In genomic region chr7:38798552-38799267, GRCh38 we compare ENCODE assay signal across 30 cellular contexts.
"Had no signal": no experiment of that assay in that cellular context is flagged by ENCODE, and none has a peak within 500 bp of the region (broad histone marks: within the 10 kb centered on the region; RNA-seq: fewer than 3 reads in every experiment).

No MANE protein-coding gene starts in this region.

- H3K27ac ChIP-seq: breast epithelium, esophagus muscularis mucosa, foreskin keratinocyte, heart left ventricle, left lung, lower lobe of right lung, pancreas, prostate gland, skin epidermis, testis, transverse colon, WERI-Rb-1 had no signal

- H3K4me1 ChIP-seq: breast epithelium, esophagus muscularis mucosa, foreskin keratinocyte, heart left ventricle, left lung, lower lobe of right lung, pancreas, prostate gland, testis, transverse colon had no signal

- ATAC-seq: activated CD8-positive, alpha-beta T cell treated with anti-CD3 and anti-CD28 coated beads for 36 hours; activated T-cell treated with anti-CD3 and anti-CD28 coated beads, Interleukin-2, amount 50 U/mL, for 4 hours; foreskin keratinocyte; heart left ventricle; left lung; lower lobe of right lung; pancreas; sciatic nerve; stimulated activated naive CD8-positive, alpha-beta T cell treated with anti-CD3 and anti-CD28 coated beads, Interleukin-15, Interleukin-2, amounts not matched to agents 100 U/mL and 50 U/mL, for 24 hours had no signal

- H3K9me3 Mint-ChIP-seq: activated CD4-positive, alpha-beta T cell treated with anti-CD3 and anti-CD28 coated beads, Interleukin-2, amount 10 ng/mL, durations not matched to agents 24 days and 14 days; activated CD8-positive, alpha-beta T cell treated with anti-CD3 and anti-CD28 coated beads for 36 hours; activated naive CD4-positive, alpha-beta T cell treated with anti-CD3 and anti-CD28 coated beads, Interleukin-2, amount 50 U/mL, for 24 hours; activated T-cell treated with anti-CD3 and anti-CD28 coated beads, Interleukin-2, amount 50 U/mL, for 4 hours; activated T-helper 2 cell treated with anti-CD3 and anti-CD28 coated beads, Interferon-gamma antibody, Interleukin-2, Interleukin-4, amounts not matched to agents 10 μg/mL and 5 μg/mL and 100 μg/mL, durations not matched to agents 14 hours and 24 hours and 36 hours; immature natural killer cell; naive B cell; nephron progenitor cell; T-helper 1 cell treated with Interleukin-12 subunit alpha and Interleukin-12 subunit beta and Interleukin-4 antibody, amounts not matched to agents 30 μg/mL and 1 μg/mL, for 36 hours had no signal

- H3K36me3 Mint-ChIP-seq: activated naive CD4-positive, alpha-beta T cell treated with anti-CD3 and anti-CD28 coated beads, Interleukin-2, amount 50 U/mL, for 24 hours had no signal

- H3K27ac Mint-ChIP-seq: activated CD4-positive, alpha-beta T cell treated with anti-CD3 and anti-CD28 coated beads, Interleukin-2, amount 10 ng/mL, durations not matched to agents 24 days and 14 days; activated CD8-positive, alpha-beta T cell treated with anti-CD3 and anti-CD28 coated beads for 36 hours; activated naive CD4-positive, alpha-beta T cell treated with anti-CD3 and anti-CD28 coated beads, Interleukin-2, amount 50 U/mL, for 24 hours; activated T-helper 2 cell treated with anti-CD3 and anti-CD28 coated beads, Interferon-gamma antibody, Interleukin-2, Interleukin-4, amounts not matched to agents 10 μg/mL and 5 μg/mL and 100 μg/mL, durations not matched to agents 14 hours and 24 hours and 36 hours; T-helper 1 cell treated with Interleukin-12 subunit alpha and Interleukin-12 subunit beta and Interleukin-4 antibody, amounts not matched to agents 30 μg/mL and 1 μg/mL, for 36 hours had no signal

- H3K27me3 Mint-ChIP-seq: activated CD4-positive, alpha-beta T cell treated with anti-CD3 and anti-CD28 coated beads, Interleukin-2, amount 10 ng/mL, durations not matched to agents 24 days and 14 days; activated CD8-positive, alpha-beta T cell treated with anti-CD3 and anti-CD28 coated beads for 36 hours; activated naive CD4-positive, alpha-beta T cell treated with anti-CD3 and anti-CD28 coated beads, Interleukin-2, amount 50 U/mL, for 24 hours; naive B cell had no signal

- H3K4me3 Mint-ChIP-seq: activated CD4-positive, alpha-beta T cell treated with anti-CD3 and anti-CD28 coated beads, Interleukin-2, amount 10 ng/mL, durations not matched to agents 24 days and 14 days; activated CD8-positive, alpha-beta T cell treated with anti-CD3 and anti-CD28 coated beads for 36 hours; activated naive CD4-positive, alpha-beta T cell treated with anti-CD3 and anti-CD28 coated beads, Interleukin-2, amount 50 U/mL, for 24 hours; activated T-cell treated with anti-CD3 and anti-CD28 coated beads, Interleukin-2, amount 50 U/mL, for 4 hours; immature natural killer cell; nephron progenitor cell; T-helper 1 cell treated with Interleukin-12 subunit alpha and Interleukin-12 subunit beta and Interleukin-4 antibody, amounts not matched to agents 30 μg/mL and 1 μg/mL, for 36 hours had no signal

- H3K36me3 ChIP-seq: breast epithelium, pancreas, prostate gland, WERI-Rb-1 had no signal

- H3K9me3 ChIP-seq: breast epithelium, esophagus muscularis mucosa, heart left ventricle, left lung, lower lobe of right lung, pancreas, prostate gland, testis, transverse colon had no signal

- H3K4me3 ChIP-seq: breast epithelium, esophagus muscularis mucosa, heart left ventricle, left lung, lower lobe of right lung, pancreas, prostate gland, skin epidermis, testis, transverse colon had no signal

- H3K4me1 Mint-ChIP-seq: activated CD4-positive, alpha-beta T cell treated with anti-CD3 and anti-CD28 coated beads, Interleukin-2, amount 10 ng/mL, durations not matched to agents 24 days and 14 days; activated naive CD4-positive, alpha-beta T cell treated with anti-CD3 and anti-CD28 coated beads, Interleukin-2, amount 50 U/mL, for 24 hours; immature natural killer cell had no signal

- H3K27me3 ChIP-seq: breast epithelium, esophagus muscularis mucosa, foreskin keratinocyte, heart left ventricle, left lung, pancreas, testis, transverse colon had no signal

- DNase-seq: activated CD4-positive, alpha-beta T cell treated with anti-CD3 and anti-CD28 coated beads, Interleukin-2, amount 10 ng/mL, durations not matched to agents 24 days and 14 days; activated CD4-positive, CD25-positive, alpha-beta regulatory T cell treated with anti-CD3 and anti-CD28 coated beads, Interleukin-2, amount 50 U/mL, for 72 hours; activated CD8-positive, alpha-beta T cell treated with anti-CD3 and anti-CD28 coated beads for 36 hours; activated T-cell treated with anti-CD3 and anti-CD28 coated beads, Interleukin-2, amount 50 U/mL, for 4 hours; central memory CD4-positive, alpha-beta T cell; foreskin keratinocyte; heart left ventricle; hypothalamus; immature natural killer cell; left lung; lower lobe of right lung; naive B cell; nephron progenitor cell; pancreas; retina; stimulated activated CD4-positive, alpha-beta T cell treated with anti-CD3 and anti-CD28 coated beads, Interleukin-12 subunit alpha, Interleukin-12 subunit beta, amount 100 ng/mL, for 4 hours; stimulated activated CD4-positive, alpha-beta T cell treated with anti-CD3 and anti-CD28 coated beads, Interleukin-4, amount 100 ng/mL, for 1 hour; stimulated activated naive CD8-positive, alpha-beta T cell treated with anti-CD3 and anti-CD28 coated beads, Interleukin-15, Interleukin-2, amounts not matched to agents 100 U/mL and 50 U/mL, for 24 hours; T-helper 9 cell; testis; transverse colon; WERI-Rb-1 had no signal
